9 cellular contexts compared by ENCODE assay signal in genomic region chr20:25233016-25233772, GRCh38. TPM values are rescaled to one million over a fixed set of nuclear protein-coding genes. Genes with fewer than 3 reads are reported as not detected.
DNase-seq lines count a peak whose midpoint lies in the region; ATAC-seq, FAIRE-seq and TF ChIP-seq lines count a peak whose summit lies in the region.
"Had no signal": no experiment of that assay in that cellular context is flagged by ENCODE, and none has a peak within 500 bp of the region (broad histone marks: within the 10 kb centered on the region; RNA-seq: fewer than 3 reads in every experiment).

No MANE protein-coding gene starts in this region.

- no peaks in the 10 kb centered on the region for H3K9me3 ChIP-seq in upper lobe of right lung
- no peaks in the 10 kb centered on the region for H3K9me3 ChIP-seq in CD8-positive, alpha-beta memory T cell (ENCODE audit: low read length)

- H3K4me3 ChIP-seq in astrocyte of the spinal cord (ENCODE audit: low read depth, low read length) (no peak overlapping the region), kidney epithelial cell (ENCODE audit: low read depth, low read length) (no peak overlapping the region), upper lobe of right lung (no peak overlapping the region)
- no peak overlapping the region for H3K4me3 ChIP-seq in CD8-positive, alpha-beta memory T cell (ENCODE audit: low read length)

- no peaks in the 10 kb centered on the region for H3K36me3 Mint-ChIP-seq in CD8-positive, alpha-beta memory T cell

- H3K36me3 ChIP-seq in kidney epithelial cell (ENCODE audit: control insufficient read depth, insufficient read depth, low read length) (no peaks in the 10 kb centered on the region), upper lobe of right lung (no peaks in the 10 kb centered on the region)
- H3K36me3 ChIP-seq in CD8-positive, alpha-beta memory T cell (ENCODE audit: insufficient read depth, low read length) = no peaks in the 10 kb centered on the region

- H3K27me3 Mint-ChIP-seq in CD8-positive, alpha-beta memory T cell = peaks cover 26 to 27% of the 10 kb centered on the region in 2 donors

- POLR2A ChIA-PET in CD8-positive, alpha-beta memory T cell (lab: Charles Lee) = no interaction called here

- TF ChIP-seq CTCF in astrocyte of the spinal cord (IDR thresholded peaks at IDR 0.05; ENCODE audit: low read depth, low read length) (no peak), kidney epithelial cell (IDR thresholded peaks at IDR 0.05; ENCODE audit: insufficient read depth, low read length, poor library complexity, severe bottlenecking) (no peak), upper lobe of right lung (IDR thresholded peaks at IDR 0.05) (no peak)

- H3K27me3 ChIP-seq in kidney epithelial cell (ENCODE audit: control insufficient read depth, insufficient read depth, low read length) (no peaks in the 10 kb centered on the region), upper lobe of right lung (no peaks in the 10 kb centered on the region)
- no peaks in the 10 kb centered on the region for H3K27me3 ChIP-seq in CD8-positive, alpha-beta memory T cell (ENCODE audit: insufficient read depth, low read length, poor library complexity, severe bottlenecking)

- CTCF ChIA-PET in CD8-positive, alpha-beta memory T cell (lab: Charles Lee) = interaction anchor here (0.6 kb wide), 1 partner anchor 760 kb away, joined by 3 read pairs; no protein-coding TSS in a partner anchor

- H3K4me3 Mint-ChIP-seq in CD8-positive, alpha-beta memory T cell = no peak overlapping the region

- ATAC-seq in upper lobe of right lung = peak; percentile 85

- H3K4me1 ChIP-seq in upper lobe of right lung = peaks cover 17% of the 10 kb centered on the region
- H3K4me1 ChIP-seq in CD8-positive, alpha-beta memory T cell (ENCODE audit: insufficient read depth, low read length) = no peaks in the 10 kb centered on the region

- no peak overlapping the region for H3K27ac Mint-ChIP-seq in CD8-positive, alpha-beta memory T cell

- in situ Hi-C loops in astrocyte of the spinal cord (cut with HindIII; ENCODE audit: low sequenced_read_pairs) = no loop called here

- peak; percentile 23 for DNase-seq in NCI-H345 (lab: John Stamatoyannopoulos, UW)
- no peak for DNase-seq in NCI-H345 treated with DMSO at 0.1 percent for 48 hours (lab: John Stamatoyannopoulos, UW; ENCODE audit: unreplicated experiment)
- peak; percentile 94 for DNase-seq in astrocyte of the spinal cord (ENCODE audit: low read depth, low spot score)
- peak; percentile 56 for DNase-seq in kidney epithelial cell (ENCODE audit: low read depth)
- peak; percentile 86 for DNase-seq in upper lobe of right lung
- no peak for DNase-seq in frontal cortex (ENCODE audit: low spot score in 2 of 2)
- DNase-seq in CD8-positive, alpha-beta memory T cell = no peak
- no peak for DNase-seq in hippocampal formation (lab: John Stamatoyannopoulos, UW)
- DNase-seq: activated naive CD4-positive, alpha-beta T cell had no signal

- no peaks in the 10 kb centered on the region for H3K9me3 Mint-ChIP-seq in CD8-positive, alpha-beta memory T cell

- H3K27ac ChIP-seq in upper lobe of right lung = peak overlapping the region; percentile 36
- no peak overlapping the region for H3K27ac ChIP-seq in CD8-positive, alpha-beta memory T cell (ENCODE audit: low read depth, low read length)

- H3K4me1 Mint-ChIP-seq in CD8-positive, alpha-beta memory T cell = peaks cover 0 to 6% (median 4%) of the 10 kb centered on the region in 3 donors

- FAIRE-seq in frontal cortex (lab: Jason Lieb, UNC) = no peak

- intact Hi-C loops in upper lobe of right lung (cut with DNase I) = no loop called here

RNA-seq across cellular contexts. Expression of gene PYGB, which starts 14.7 kb away (rescaled TPM):
- total RNA-seq in kidney epithelial cell (167 and 193 TPM in 2 replicates), upper lobe of right lung (61.1 TPM), frontal cortex (66.0 TPM)
- total RNA-seq in CD8-positive, alpha-beta memory T cell = 10 to 100 TPM; 32.5 to 35.7 TPM
- 35.6 TPM for polyA plus RNA-seq in CD8-positive, alpha-beta memory T cell

RNA-seq across cellular contexts. Expression of gene ENTPD6, which starts 37.7 kb away (rescaled TPM):
- total RNA-seq in kidney epithelial cell (79.5 and 80.1 TPM in 2 replicates), upper lobe of right lung (75.6 TPM), frontal cortex (48.5 TPM)
- 10 to 100 TPM; 44.2 to 47.0 TPM for total RNA-seq in CD8-positive, alpha-beta memory T cell
- polyA plus RNA-seq in CD8-positive, alpha-beta memory T cell = 36.2 TPM

Comparison
In these comparisons a context has a peak if more than half of its experiments do, and no peak if none do; other contexts are left out.
1. DNase-seq: peak in NCI-H345 (single experiment), astrocyte of the spinal cord (single experiment), kidney epithelial cell (single experiment) and upper lobe of right lung (single experiment); none in NCI-H345 treated with DMSO at 0.1 percent for 48 hours (single experiment), frontal cortex (0 of 2), CD8-positive, alpha-beta memory T cell (0 of 5) and hippocampal formation (0 of 2).